In the genomic region with DNA sequence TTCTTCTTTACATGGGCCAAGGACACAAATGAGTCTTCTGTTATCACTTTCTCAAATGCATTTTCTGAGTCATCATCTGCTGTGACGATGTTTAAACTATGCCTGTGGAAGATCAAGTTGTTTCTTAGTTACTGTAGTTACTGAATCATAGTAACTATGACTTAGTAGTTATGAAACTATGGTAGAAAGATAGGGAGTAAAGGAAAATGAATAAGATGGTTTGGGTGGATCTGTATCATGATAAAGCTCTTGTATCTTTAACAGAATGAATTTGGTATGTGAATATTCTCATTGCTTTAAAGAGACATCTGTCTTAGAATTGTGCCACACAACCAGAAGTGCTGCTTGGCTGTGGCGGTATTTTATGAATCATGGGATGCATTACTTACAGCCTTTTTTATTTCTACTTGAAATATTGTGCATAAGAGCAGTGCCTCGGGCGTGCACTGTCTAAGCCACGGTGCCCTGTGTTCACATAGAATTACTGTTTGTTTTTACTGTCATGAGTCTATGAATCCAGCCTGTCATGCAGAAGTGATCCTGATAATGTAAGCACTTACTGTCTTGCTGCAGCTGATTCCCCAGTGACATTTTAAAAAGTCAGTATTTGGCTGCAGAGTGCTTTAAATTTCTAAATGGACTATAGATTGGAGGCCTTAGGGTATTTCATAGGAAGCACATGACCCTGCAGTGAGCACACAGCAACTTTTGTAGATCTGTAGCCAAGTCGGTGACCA, we compare ENCODE assay signal across 8 cellular contexts.
A peak's percentile ranks its signal among the peaks of the same experiment; 100 is the strongest.
DNase-seq lines count a peak whose midpoint lies in the region; ATAC-seq lines count a peak whose summit lies in the region.

No MANE protein-coding gene starts in this region.

- H3K4me1 Mint-ChIP-seq in activated CD4-positive, alpha-beta memory T cell treated with anti-CD3 and anti-CD28 coated beads, Interleukin-2, amount 10 ng/mL, durations not matched to agents 7 days and 5 days, result peaks cover 45% of the 10 kb centered on the region
- H3K4me1 Mint-ChIP-seq in stimulated activated memory B cell treated with anti-CD40 and anti-IgM and Interleukin-4, amounts not matched to agents 10 μg/mL and 1 μg/mL and 100 μg/mL, for 72 hours, result peaks cover 35% of the 10 kb centered on the region

- CTCF ChIA-PET in activated CD4-positive, alpha-beta memory T cell treated with anti-CD3 and anti-CD28 coated beads, Interleukin-2, amount 10 ng/mL, durations not matched to agents 7 days and 5 days (lab: Charles Lee), result interaction anchor here (0.8 kb wide), 1 partner anchor 39 kb away, joined by 3 read pairs; no protein-coding TSS in a partner anchor

- H3K4me3 Mint-ChIP-seq in activated CD4-positive, alpha-beta memory T cell treated with anti-CD3 and anti-CD28 coated beads, Interleukin-2, amount 10 ng/mL, durations not matched to agents 7 days and 5 days, result no peak overlapping the region
- no peak overlapping the region for H3K4me3 Mint-ChIP-seq in stimulated activated memory B cell treated with anti-CD40 and anti-IgM and Interleukin-4, amounts not matched to agents 10 μg/mL and 1 μg/mL and 100 μg/mL, for 72 hours

- intact Hi-C loops in left cardiac atrium (cut with DNase I), result no loop called here

- peak; percentile 88 to 89 for ATAC-seq in activated CD4-positive, CD25-positive, alpha-beta regulatory T cell treated with anti-CD3 and anti-CD28 coated beads, Interleukin-2, amount 50 U/mL, for 24 hours
- ATAC-seq in left cardiac atrium, result peak; percentile 16 to 86
- ATAC-seq in stimulated activated memory B cell treated with anti-CD40 and anti-IgM and Interleukin-4, amounts not matched to agents 10 μg/mL and 1 μg/mL and 100 μg/mL, for 72 hours, result no peak

- no peaks in the 10 kb centered on the region for H3K27me3 Mint-ChIP-seq in activated CD4-positive, alpha-beta memory T cell treated with anti-CD3 and anti-CD28 coated beads, Interleukin-2, amount 10 ng/mL, durations not matched to agents 7 days and 5 days
- no peaks in the 10 kb centered on the region for H3K27me3 Mint-ChIP-seq in stimulated activated memory B cell treated with anti-CD40 and anti-IgM and Interleukin-4, amounts not matched to agents 10 μg/mL and 1 μg/mL and 100 μg/mL, for 72 hours

- POLR2A ChIA-PET in activated CD4-positive, alpha-beta memory T cell treated with anti-CD3 and anti-CD28 coated beads, Interleukin-2, amount 10 ng/mL, durations not matched to agents 7 days and 5 days (lab: Charles Lee), result interaction anchor here (0.7 to 1.7 kb wide), 4 partner anchors 10 to 54 kb away, joined by 3 to 6 read pairs (median 3); no protein-coding TSS in a partner anchor

- H3K27ac Mint-ChIP-seq in activated CD4-positive, alpha-beta memory T cell treated with anti-CD3 and anti-CD28 coated beads, Interleukin-2, amount 10 ng/mL, durations not matched to agents 7 days and 5 days, result peak overlapping the region; percentile 33
- H3K27ac Mint-ChIP-seq in stimulated activated memory B cell treated with anti-CD40 and anti-IgM and Interleukin-4, amounts not matched to agents 10 μg/mL and 1 μg/mL and 100 μg/mL, for 72 hours, result peak overlapping the region; percentile 51

- peaks cover 35% of the 10 kb centered on the region for H3K36me3 Mint-ChIP-seq in activated CD4-positive, alpha-beta memory T cell treated with anti-CD3 and anti-CD28 coated beads, Interleukin-2, amount 10 ng/mL, durations not matched to agents 7 days and 5 days (ENCODE audit: low read depth)
- peaks cover 33% of the 10 kb centered on the region for H3K36me3 Mint-ChIP-seq in stimulated activated memory B cell treated with anti-CD40 and anti-IgM and Interleukin-4, amounts not matched to agents 10 μg/mL and 1 μg/mL and 100 μg/mL, for 72 hours

- no peaks in the 10 kb centered on the region for H3K9me3 Mint-ChIP-seq in activated CD4-positive, alpha-beta memory T cell treated with anti-CD3 and anti-CD28 coated beads, Interleukin-2, amount 10 ng/mL, durations not matched to agents 7 days and 5 days
- H3K9me3 Mint-ChIP-seq in stimulated activated memory B cell treated with anti-CD40 and anti-IgM and Interleukin-4, amounts not matched to agents 10 μg/mL and 1 μg/mL and 100 μg/mL, for 72 hours, result no peaks in the 10 kb centered on the region

- no peak for DNase-seq in activated CD4-positive, CD25-positive, alpha-beta regulatory T cell treated with anti-CD3 and anti-CD28 coated beads, Interleukin-2, amount 50 U/mL, for 72 hours
- no peak for DNase-seq in activated CD4-positive, alpha-beta memory T cell treated with anti-CD3 and anti-CD28 coated beads, Interleukin-2, amount 10 ng/mL, durations not matched to agents 7 days and 5 days
- DNase-seq in left cardiac atrium (no peak), LoVo (ENCODE audit: low spot score) (no peak), NCI-H524 (lab: John Stamatoyannopoulos, UW) (no peak)
- no peak for DNase-seq in NK-92 treated with Interleukin-12 subunit alpha and Interleukin-12 subunit beta, amount 100 ng/mL, for 24 hours (lab: John Stamatoyannopoulos, UW)
